3 cellular contexts compared by ENCODE assay signal in genomic region chr1:4415476-4415875, GRCh38.
"Had no signal": no experiment of that assay in that cellular context is flagged by ENCODE, and none has a peak within 500 bp of the region (broad histone marks: within the 10 kb centered on the region; RNA-seq: fewer than 3 reads in every experiment).

No MANE protein-coding gene starts in this region.

- ATAC-seq: GM12878 had no signal

- H3K4me3 ChIP-seq: GM12878 had no signal

- DNase-seq: GDM1, GF-D8 had no signal
